8 cellular contexts compared by ENCODE assay signal in the genomic region with DNA sequence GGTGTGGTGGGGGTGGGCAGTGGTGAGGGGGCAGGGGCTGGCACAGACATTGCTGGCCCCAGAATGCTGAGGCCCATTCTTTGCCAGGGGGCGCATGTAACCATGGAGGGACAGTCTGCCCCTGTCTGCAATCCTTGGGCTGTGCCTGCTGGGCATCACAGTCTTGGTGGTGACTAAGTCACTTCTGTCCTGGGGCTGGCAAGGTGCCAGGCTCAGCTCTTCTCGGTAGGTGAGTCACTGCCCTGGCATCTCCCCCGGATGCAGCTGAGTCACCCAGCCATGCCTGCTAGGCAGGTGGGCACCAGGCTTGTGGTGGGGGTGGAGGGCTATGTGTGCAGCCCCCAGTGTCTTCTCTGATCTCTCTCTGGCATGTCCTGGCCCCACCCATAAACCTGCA. TPM values are rescaled to one million over a fixed set of nuclear protein-coding genes. Genes with fewer than 3 reads are reported as not detected.
DNase-seq lines count a peak whose midpoint lies in the region; ATAC-seq and TF ChIP-seq lines count a peak whose summit lies in the region.

No MANE protein-coding gene starts in this region.

- H3K27ac Mint-ChIP-seq in Calu3 (ENCODE audit: unreplicated experiment), result peak overlapping the region; percentile 38

- TF ChIP-seq CTCF in Calu3 (IDR thresholded peaks at IDR 0.05; ENCODE audit: unreplicated experiment), result peak; percentile 74
- TF ChIP-seq CTCF in mammary epithelial cell (conservative IDR thresholded peaks at IDR 0.05 in 1 of 2, IDR thresholded peaks at IDR 0.05 in 1 of 2; ENCODE audit: extremely low read depth in 1 of 2, insufficient read depth in 1 of 2, low read depth in 1 of 2, low read length in 2 of 2), result no peak
- TF ChIP-seq CTCF in liver (IDR thresholded peaks at IDR 0.05; ENCODE audit: low read depth, low read length, missing input control), result no peak

- DNase-seq in Calu3, result peak; percentile 100
- DNase-seq in NCI-H128 (lab: John Stamatoyannopoulos, UW; ENCODE audit: unreplicated experiment), result peak; percentile 27
- DNase-seq in activated CD4-positive, CD25-positive, alpha-beta regulatory T cell treated with anti-CD3 and anti-CD28 coated beads, Interleukin-2, amount 50 U/mL, for 16 hours (ENCODE audit: low read depth, low spot score), result peak; percentile 70
- DNase-seq in mammary epithelial cell, result peak; percentile 94
- peak; percentile 57 for DNase-seq in stimulated activated CD8-positive, alpha-beta memory T cell treated with anti-CD3 and anti-CD28 coated beads, Interleukin-15, amount 100 ng/mL, for 24 hours (ENCODE audit: low read depth)

- no peak overlapping the region for H3K4me3 ChIP-seq in mammary epithelial cell (replicated peaks in 1 of 3; ENCODE audit: insufficient read depth in 1 of 3, low read depth in 2 of 3, low read length in 3 of 3)
- H3K4me3 ChIP-seq in liver (ENCODE audit: low read depth in 1 of 3, low read length in 3 of 3), result no peak overlapping the region

- H3K4me1 ChIP-seq in mammary epithelial cell (ENCODE audit: insufficient read depth, low read length) (peaks cover 77% of the 10 kb centered on the region), liver (ENCODE audit: control insufficient read depth in 4 of 4, insufficient read depth in 4 of 4, low read length in 3 of 4) (peaks cover 42 to 84% (median 73%) of the 10 kb centered on the region in 4 donors)

- H4K20me1 ChIP-seq in mammary epithelial cell (ENCODE audit: insufficient read depth, low read length), result no peaks in the 10 kb centered on the region

- H3K4me1 Mint-ChIP-seq in Calu3 (ENCODE audit: low read depth, unreplicated experiment), result peaks cover 12% of the 10 kb centered on the region

- H3K36me3 Mint-ChIP-seq in Calu3 (ENCODE audit: insufficient read depth, unreplicated experiment), result peaks cover 75% of the 10 kb centered on the region

- H3K79me2 ChIP-seq in mammary epithelial cell (ENCODE audit: insufficient read depth, low read length), result peaks cover 15% of the 10 kb centered on the region

- no peak overlapping the region for H3K9ac ChIP-seq in mammary epithelial cell (ENCODE audit: insufficient read depth, low read length)
- no peak overlapping the region for H3K9ac ChIP-seq in liver (ENCODE audit: low read depth in 1 of 2, low read length in 2 of 2)

- TF ChIP-seq RAD21 in liver (IDR thresholded peaks at IDR 0.05), result no peak

- H3K27ac ChIP-seq in mammary epithelial cell (ENCODE audit: insufficient read depth, low read depth, low read length) (no peak overlapping the region), liver (ENCODE audit: low read depth in 1 of 2, low read length in 2 of 2) (peak overlapping the region in 1 of 2 donors; percentile 19)

- no peaks in the 10 kb centered on the region for H3K27me3 Mint-ChIP-seq in Calu3 (ENCODE audit: unreplicated experiment)

- intact Hi-C loops in Calu3 (cut with micrococcal nuclease; ENCODE audit: unreplicated experiment), result loop anchor here (1.0 kb wide), 1 partner anchor 31 kb away; no protein-coding TSS in a partner anchor
- intact Hi-C loops in mammary epithelial cell (cut with micrococcal nuclease), result loop anchor here (5.0 to 10.0 kb wide), 2 partner anchors 233 to 290 kb away; no protein-coding TSS in a partner anchor

- H3K27me3 ChIP-seq in mammary epithelial cell (ENCODE audit: insufficient read depth, low read length) (no peaks in the 10 kb centered on the region), liver (ENCODE audit: control insufficient read depth in 4 of 4, insufficient read depth in 4 of 4, low read length in 3 of 4) (no peaks in the 10 kb centered on the region)

- H3K9me3 ChIP-seq in mammary epithelial cell (replicated peaks; ENCODE audit: insufficient read depth, low read length), result no peaks in the 10 kb centered on the region
- no peaks in the 10 kb centered on the region for H3K9me3 ChIP-seq in liver (ENCODE audit: control insufficient read depth in 4 of 4, low read length in 3 of 4)

- BruUV-seq in Calu3 (replicated peaks; lab: Mats Ljungman, UMichigan) (no TSS peak), mammary epithelial cell (replicated peaks; lab: Mats Ljungman, UMichigan) (no TSS peak)

- H3K9me3 Mint-ChIP-seq in Calu3 (ENCODE audit: low read depth, unreplicated experiment), result no peaks in the 10 kb centered on the region

- dilution Hi-C loops in mammary epithelial cell (cut with HindIII; ENCODE audit: low sequenced_read_pairs), result no loop called here

- H3K36me3 ChIP-seq in mammary epithelial cell (ENCODE audit: insufficient read depth, low read length), result no peaks in the 10 kb centered on the region
- no peaks in the 10 kb centered on the region for H3K36me3 ChIP-seq in liver (ENCODE audit: control insufficient read depth in 4 of 4, insufficient read depth in 3 of 4, low read depth in 1 of 4, low read length in 3 of 4)

- no peak overlapping the region for H2AFZ ChIP-seq in mammary epithelial cell (ENCODE audit: low read depth, low read length)

- H3K4me2 ChIP-seq in mammary epithelial cell (ENCODE audit: insufficient read depth, low read depth, low read length), result peak overlapping the region; percentile 59

- ATAC-seq in GM21576 (IDR thresholded peaks at IDR 0.05; ENCODE audit: unreplicated experiment), result no peak
- ATAC-seq in GM21723 (IDR thresholded peaks at IDR 0.05; ENCODE audit: unreplicated experiment), result no peak

- no CpG with 5 or more reads among the region's 3 CpGs for WGBS in mammary epithelial cell (ENCODE audit: low coverage, missing lambda C conversion rate)
- WGBS in liver, result 34% methylated on average over 3 of the region's 3 CpGs

- CTCF ChIA-PET in Calu3 (lab: Charles Lee) (interaction anchor here (0.6 to 36.5 kb wide), 23 partner anchors 9 to 693 kb away, joined by 3 to 1520 read pairs (median 5); a partner anchor contains a TSS), mammary epithelial cell (lab: Charles Lee; ENCODE audit: low non-redundant PET) (no interaction called here)

- peak overlapping the region; percentile 31 for H3K4me3 Mint-ChIP-seq in Calu3 (ENCODE audit: low read depth, unreplicated experiment)

- in situ Hi-C loops in mammary epithelial cell (cut with MboI; ENCODE audit: low sequenced_read_pairs in 2 of 2), result no loop called here

TF ChIP-seq in liver, 16 proteins besides CTCF, POLR2A, EP300 and RAD21:
- TF ChIP-seq JUND (IDR thresholded peaks at IDR 0.05) (peak; percentile 79 to 96), RXRA (IDR thresholded peaks at IDR 0.05) (no peak)
- TF ChIP-seq, protein P1, sequence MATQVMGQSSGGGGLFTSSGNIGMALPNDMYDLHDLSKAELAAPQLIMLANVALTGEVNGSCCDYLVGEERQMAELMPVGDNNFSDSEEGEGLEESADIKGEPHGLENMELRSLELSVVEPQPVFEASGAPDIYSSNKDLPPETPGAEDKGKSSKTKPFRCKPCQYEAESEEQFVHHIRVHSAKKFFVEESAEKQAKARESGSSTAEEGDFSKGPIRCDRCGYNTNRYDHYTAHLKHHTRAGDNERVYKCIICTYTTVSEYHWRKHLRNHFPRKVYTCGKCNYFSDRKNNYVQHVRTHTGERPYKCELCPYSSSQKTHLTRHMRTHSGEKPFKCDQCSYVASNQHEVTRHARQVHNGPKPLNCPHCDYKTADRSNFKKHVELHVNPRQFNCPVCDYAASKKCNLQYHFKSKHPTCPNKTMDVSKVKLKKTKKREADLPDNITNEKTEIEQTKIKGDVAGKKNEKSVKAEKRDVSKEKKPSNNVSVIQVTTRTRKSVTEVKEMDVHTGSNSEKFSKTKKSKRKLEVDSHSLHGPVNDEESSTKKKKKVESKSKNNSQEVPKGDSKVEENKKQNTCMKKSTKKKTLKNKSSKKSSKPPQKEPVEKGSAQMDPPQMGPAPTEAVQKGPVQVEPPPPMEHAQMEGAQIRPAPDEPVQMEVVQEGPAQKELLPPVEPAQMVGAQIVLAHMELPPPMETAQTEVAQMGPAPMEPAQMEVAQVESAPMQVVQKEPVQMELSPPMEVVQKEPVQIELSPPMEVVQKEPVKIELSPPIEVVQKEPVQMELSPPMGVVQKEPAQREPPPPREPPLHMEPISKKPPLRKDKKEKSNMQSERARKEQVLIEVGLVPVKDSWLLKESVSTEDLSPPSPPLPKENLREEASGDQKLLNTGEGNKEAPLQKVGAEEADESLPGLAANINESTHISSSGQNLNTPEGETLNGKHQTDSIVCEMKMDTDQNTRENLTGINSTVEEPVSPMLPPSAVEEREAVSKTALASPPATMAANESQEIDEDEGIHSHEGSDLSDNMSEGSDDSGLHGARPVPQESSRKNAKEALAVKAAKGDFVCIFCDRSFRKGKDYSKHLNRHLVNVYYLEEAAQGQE (IDR thresholded peaks at IDR 0.05), result no peak

RNA-seq across cellular contexts. Expression of a gene that starts 5.6 kb away (rescaled TPM):
- 150 and 170 TPM in 2 replicates for total RNA-seq in Calu3 (2022)
- 10 to 100 TPM; 12.7 to 26.6 TPM for total RNA-seq in mammary epithelial cell
- polyA plus RNA-seq in mammary epithelial cell, result 6.9 TPM
- polyA minus RNA-seq in mammary epithelial cell, result 18.5 TPM
- total RNA-seq in liver, result 10 to 100 TPM in 1 of 2 donors, 1 to 10 TPM in 1; 8.7 to 12.9 TPM
- 10 to 100 TPM in 1 of 2 donors, 1 to 10 TPM in 1; 6.6 to 26.2 TPM for polyA plus RNA-seq in liver

RNA-seq across cellular contexts. Expression of a gene that starts 26.9 kb away (rescaled TPM):
- 567 and 645 TPM in 2 replicates for total RNA-seq in Calu3 (2022)
- 10 to 100 TPM in 1 of 2 donors, 1 to 10 TPM in 1; 5.2 to 61.8 TPM for total RNA-seq in mammary epithelial cell
- polyA plus RNA-seq in mammary epithelial cell, result 53.9 TPM
- polyA minus RNA-seq in mammary epithelial cell, result 22.7 TPM
- 10 to 100 TPM in 1 of 2 donors, 1 to 10 TPM in 1; 2.3 to 16.5 TPM for total RNA-seq in liver
- 1 to 10 TPM in 1 of 2 donors, under 1 TPM in 1; 0.54 to 2.6 TPM for polyA plus RNA-seq in liver

RNA-seq across cellular contexts. Expression of a gene that starts 50.0 kb away (rescaled TPM):
- total RNA-seq in Calu3 (2022), result 0.44 and 0.71 TPM in 2 replicates
- under 1 TPM in 1 of 2 donors, not detected in 1; 0.67 TPM for total RNA-seq in mammary epithelial cell
- not detected for polyA plus RNA-seq in mammary epithelial cell
- polyA minus RNA-seq in mammary epithelial cell, result 0.57 TPM
- total RNA-seq in liver, result under 1 TPM; 0.47 to 0.59 TPM
- polyA plus RNA-seq in liver, result under 1 TPM in 1 of 2 donors, not detected in 1; 0.48 TPM

Comparison
In these comparisons a context has a peak if more than half of its experiments do, and no peak if none do; other contexts are left out.
1. DNase-seq: peak in every context shown above with its lines; median percentile 100 in Calu3; 94 in mammary epithelial cell; 70 in activated CD4-positive, CD25-positive, alpha-beta regulatory T cell treated with anti-CD3 and anti-CD28 coated beads, Interleukin-2, amount 50 U/mL, for 16 hours; 57 in stimulated activated CD8-positive, alpha-beta memory T cell treated with anti-CD3 and anti-CD28 coated beads, Interleukin-15, amount 100 ng/mL, for 24 hours; 27 in NCI-H128.